In genomic region chr7:14739496-14740185, GRCh38 we compare ENCODE assay signal across 29 cellular contexts.
DNase-seq lines count a peak whose midpoint lies in the region; ATAC-seq lines count a peak whose summit lies in the region.
"Had no signal": no experiment of that assay in that cellular context is flagged by ENCODE, and none has a peak within 500 bp of the region (broad histone marks: within the 10 kb centered on the region; RNA-seq: fewer than 3 reads in every experiment).

No MANE protein-coding gene starts in this region.

- no peak overlapping the region for H2BK15ac ChIP-seq in neuronal stem cell (ENCODE audit: low read length)

- no peak overlapping the region for H3K4ac ChIP-seq in neuronal stem cell (ENCODE audit: low read length)

- no peak overlapping the region for H2BK12ac ChIP-seq in neuronal stem cell (ENCODE audit: low read length)

- H2BK120ac ChIP-seq in neuronal stem cell (ENCODE audit: low read depth, low read length), result no peak overlapping the region

- peak overlapping the region; percentile 94 for H3K14ac ChIP-seq in neuronal stem cell (ENCODE audit: low read length)

- DNase-seq in DMS53 treated with DMSO at 0.1 percent for 48 hours (lab: John Stamatoyannopoulos, UW; ENCODE audit: unreplicated experiment) (peak; percentile 57), HT1080 (ENCODE audit: low read depth) (peak; percentile 30), RPMI8226 (peak; percentile 48), neuronal stem cell (ENCODE audit: low spot score) (no peak), NCI-H345 (lab: John Stamatoyannopoulos, UW) (no peak), hippocampal formation (lab: John Stamatoyannopoulos, UW) (no peak)
- DNase-seq: activated CD4-positive, alpha-beta T cell treated with anti-CD3 and anti-CD28 coated beads, Interleukin-2, amount 50 U/mL, for 48 hours; activated CD4-positive, CD25-positive, alpha-beta regulatory T cell; activated CD8-positive, alpha-beta memory T cell treated with anti-CD3 and anti-CD28 coated beads, Interleukin-2, amount 50 U/mL, for 4 hours; caudate nucleus; CD4-positive, CD25-positive, alpha-beta regulatory T cell; glutamatergic neuron; kidney glomerular epithelial cell; lower lobe of right lung; mucosa of descending colon; NCI-H1092 treated with DMSO at 0.1 percent for 48 hours; NCI-H2029; nephron progenitor cell; stimulated activated CD4-positive, alpha-beta T cell treated with anti-CD3 and anti-CD28 coated beads, Interleukin-4, amount 100 ng/mL, for 24 hours; stimulated activated naive CD4-positive, alpha-beta T cell treated with Interleukin-2 at 50 U/mL for 16 hours; T-helper 9 cell; testis had no signal

- H2AFZ ChIP-seq in neuronal stem cell (ENCODE audit: low read length), result peak overlapping the region; percentile 17
- H2AFZ ChIP-seq: parathyroid adenoma had no signal

- WGBS in neuronal stem cell (ENCODE audit: extremely low coverage in 2 of 2, insufficient read length in 2 of 2, insufficient replicate concordance in 1 of 2), 2 donors, result no CpG with 5 or more reads among the region's 18 CpGs

- no peaks in the 10 kb centered on the region for H3K36me3 ChIP-seq in neuronal stem cell (replicated peaks in 1 of 2; ENCODE audit: control insufficient read depth in 2 of 2, insufficient read depth in 2 of 2, low read length in 2 of 2)
- H3K36me3 ChIP-seq: ascending aorta, lower lobe of right lung, right atrium auricular region had no signal

- H3K9ac ChIP-seq in neuronal stem cell (ENCODE audit: low read depth, low read length, poor library complexity), result no peak overlapping the region
- H3K9ac ChIP-seq: KMS-11, parathyroid adenoma had no signal

- H3K27me3 ChIP-seq in neuronal stem cell (ENCODE audit: control insufficient read depth in 3 of 3, insufficient read depth in 3 of 3, low read depth in 1 of 3, low read length in 3 of 3), result no peaks in the 10 kb centered on the region
- H3K27me3 ChIP-seq: ascending aorta, right atrium auricular region, testis had no signal

- H3K27ac ChIP-seq in neuronal stem cell (replicated peaks; ENCODE audit: low read length), result no peak overlapping the region
- H3K27ac ChIP-seq: ascending aorta, KMS-11, lower lobe of right lung, parathyroid adenoma, right atrium auricular region, testis had no signal

- H4K8ac ChIP-seq in neuronal stem cell (ENCODE audit: low read depth, low read length), result no peak overlapping the region

- no peak overlapping the region for H3K4me2 ChIP-seq in neuronal stem cell (ENCODE audit: insufficient read depth, low read length, poor library complexity, severe bottlenecking)
- H3K4me2 ChIP-seq: KMS-11 had no signal

- ATAC-seq in HG02678 (IDR thresholded peaks at IDR 0.05; ENCODE audit: unreplicated experiment), result no peak
- ATAC-seq: activated naive CD4-positive, alpha-beta T cell treated with anti-CD3 and anti-CD28 coated beads, Interleukin-2, amount 50 U/mL, for 72 hours; mucosa of descending colon; Right ventricle myocardium inferior had no signal

- H3K4me1 ChIP-seq in neuronal stem cell (ENCODE audit: control insufficient read depth in 2 of 2, insufficient read depth in 1 of 2, low read depth in 1 of 2, low read length in 2 of 2), result no peaks in the 10 kb centered on the region
- H3K4me1 ChIP-seq: ascending aorta, lower lobe of right lung, parathyroid adenoma, right atrium auricular region, testis had no signal

- no peak overlapping the region for H4K91ac ChIP-seq in neuronal stem cell (ENCODE audit: low read depth, low read length, poor library complexity)

- no peak overlapping the region for H3K23ac ChIP-seq in neuronal stem cell (ENCODE audit: low read depth, low read length, poor library complexity)

- no peak overlapping the region for H2AK5ac ChIP-seq in neuronal stem cell (ENCODE audit: low read depth, low read length)

- no peak overlapping the region for H3K18ac ChIP-seq in neuronal stem cell (ENCODE audit: low read length)

- no peak overlapping the region for H2BK5ac ChIP-seq in neuronal stem cell (ENCODE audit: low read length)

- no peak overlapping the region for H3K4me3 ChIP-seq in neuronal stem cell (ENCODE audit: low read length in 2 of 2)
- H3K4me3 ChIP-seq: ascending aorta, lower lobe of right lung, mucosa of descending colon, right atrium auricular region, testis had no signal

- peaks cover 2% of the 10 kb centered on the region for H3K79me1 ChIP-seq in neuronal stem cell (ENCODE audit: low read depth, low read length)

- peaks cover 4 to 33% of the 10 kb centered on the region in 2 donors for H3K9me3 ChIP-seq in neuronal stem cell (replicated peaks in 1 of 2; ENCODE audit: control insufficient read depth in 2 of 2, insufficient read depth in 1 of 2, low read depth in 1 of 2, low read length in 2 of 2)
- H3K9me3 ChIP-seq: ascending aorta, testis had no signal

Comparison
In these comparisons a context has a peak if more than half of its experiments do, and no peak if none do; other contexts are left out.
1. DNase-seq: peak in DMS53 treated with DMSO at 0.1 percent for 48 hours (single experiment), HT1080 (single experiment) and RPMI8226 (single experiment); none in neuronal stem cell (single experiment), NCI-H345 (single experiment) and hippocampal formation (0 of 2).